In genomic region chr15:64854041-64854440, GRCh38 we compare ENCODE assay signal across 11 cellular contexts. TPM values are rescaled to one million over a fixed set of nuclear protein-coding genes. Genes with fewer than 3 reads are reported as not detected.
DNase-seq lines count a peak whose midpoint lies in the region; ATAC-seq and TF ChIP-seq lines count a peak whose summit lies in the region.
"Had no signal": no experiment of that assay in that cellular context is flagged by ENCODE, and none has a peak within 500 bp of the region (broad histone marks: within the 10 kb centered on the region; RNA-seq: fewer than 3 reads in every experiment).

No MANE protein-coding gene starts in this region.

- ATAC-seq in HG02759 (IDR thresholded peaks at IDR 0.05; ENCODE audit: unreplicated experiment) = no peak

- CTCF ChIA-PET in A673 (lab: Charles Lee) = no interaction called here

- H4K5ac ChIP-seq in mesendoderm (ENCODE audit: low read length) = no peak overlapping the region

- H3K4ac ChIP-seq in mesendoderm (ENCODE audit: low read depth, low read length) = no peak overlapping the region

- peaks cover 23% of the 10 kb centered on the region for H3K79me1 ChIP-seq in mesendoderm (ENCODE audit: low read length)

- H2BK5ac ChIP-seq in mesendoderm (ENCODE audit: low read length) = no peak overlapping the region

- no peaks in the 10 kb centered on the region for H3K27me3 ChIP-seq in adipocyte (replicated peaks; ENCODE audit: control insufficient read depth, insufficient read depth, low read length)
- H3K27me3 ChIP-seq in left ventricle myocardium inferior (ENCODE audit: low read depth) = no peaks in the 10 kb centered on the region
- H3K27me3 ChIP-seq in stomach smooth muscle (ENCODE audit: control insufficient read depth in 1 of 2, insufficient read depth in 2 of 2, low read length in 2 of 2) = no peaks in the 10 kb centered on the region
- no peaks in the 10 kb centered on the region for H3K27me3 ChIP-seq in A673 (replicated peaks; ENCODE audit: insufficient read depth, low read depth, low read length, poor library complexity)
- no peaks in the 10 kb centered on the region for H3K27me3 ChIP-seq in mesendoderm (ENCODE audit: insufficient read depth, low read length, poor library complexity)

- H2BK15ac ChIP-seq in mesendoderm (replicated peaks; ENCODE audit: low read depth) = no peak overlapping the region

- BruUV-seq in A673 (replicated peaks; lab: Mats Ljungman, UMichigan) = no TSS peak

- H3K9me3 ChIP-seq in adipocyte (ENCODE audit: control insufficient read depth, low read length) (no peaks in the 10 kb centered on the region), left ventricle myocardium inferior (replicated peaks) (no peaks in the 10 kb centered on the region), stomach smooth muscle (ENCODE audit: control insufficient read depth in 2 of 2, low read length in 2 of 2) (no peaks in the 10 kb centered on the region), A673 (ENCODE audit: low read depth, low read length, poor library complexity, severe bottlenecking) (no peaks in the 10 kb centered on the region)

- H3K27ac ChIP-seq in left ventricle myocardium inferior (replicated peaks) = peak overlapping the region; percentile 85
- H3K27ac ChIP-seq in stomach smooth muscle (ENCODE audit: low read length) = peak overlapping the region; percentile 41
- no peak overlapping the region for H3K27ac ChIP-seq in A673 (ENCODE audit: low read depth, low read length, poor library complexity, severe bottlenecking)
- no peak overlapping the region for H3K27ac ChIP-seq in mesendoderm (ENCODE audit: low read depth, low read length)

- no peak overlapping the region for H4K8ac ChIP-seq in mesendoderm (ENCODE audit: low read depth, low read length)

- H3K4me1 ChIP-seq in adipocyte (ENCODE audit: control insufficient read depth, insufficient read depth, low read length) (peaks cover 78% of the 10 kb centered on the region), left ventricle myocardium inferior (peaks cover 85% of the 10 kb centered on the region), stomach smooth muscle (ENCODE audit: control insufficient read depth, insufficient read depth, low read length) (peaks cover 69% of the 10 kb centered on the region), A673 (ENCODE audit: insufficient read depth, low read length, poor library complexity, severe bottlenecking) (peaks cover 7% of the 10 kb centered on the region), mesendoderm (ENCODE audit: control insufficient read depth, low read depth, low read length) (peaks cover 7% of the 10 kb centered on the region)

- H3K4me3 ChIP-seq in adipocyte (ENCODE audit: low read length) = no peak overlapping the region
- H3K4me3 ChIP-seq in left ventricle myocardium inferior = no peak overlapping the region
- H3K4me3 ChIP-seq in stomach smooth muscle (ENCODE audit: low read length in 2 of 2) = no peak overlapping the region
- H3K4me3 ChIP-seq in A673 (ENCODE audit: low read depth, low read length, poor library complexity, severe bottlenecking) = no peak overlapping the region
- no peak overlapping the region for H3K4me3 ChIP-seq in mesendoderm (ENCODE audit: low read length)

- H3K4me2 ChIP-seq in mesendoderm (ENCODE audit: low read length) = no peak overlapping the region

- TF ChIP-seq CTCF in left ventricle myocardium inferior (IDR thresholded peaks at IDR 0.05; ENCODE audit: borderline replicate concordance) (no peak), A673 (conservative IDR thresholded peaks at IDR 0.05; ENCODE audit: low read depth, low read length) (no peak)

- no peak overlapping the region for H3K23ac ChIP-seq in mesendoderm (ENCODE audit: low read length)

- intact Hi-C loops in left ventricle myocardium inferior (cut with micrococcal nuclease) = no loop called here
- intact Hi-C loops in A673 (cut with micrococcal nuclease; ENCODE audit: unreplicated experiment) = no loop called here

- no peak overlapping the region for H3K18ac ChIP-seq in mesendoderm (ENCODE audit: low read length)

- peaks cover 28% of the 10 kb centered on the region for H3K79me2 ChIP-seq in mesendoderm (ENCODE audit: control insufficient read depth, insufficient read depth, low read length)

- peaks cover 84% of the 10 kb centered on the region for H3K36me3 ChIP-seq in adipocyte (ENCODE audit: control insufficient read depth, insufficient read depth, low read length, severe bottlenecking)
- peaks cover 38% of the 10 kb centered on the region for H3K36me3 ChIP-seq in left ventricle myocardium inferior
- H3K36me3 ChIP-seq in stomach smooth muscle (ENCODE audit: control insufficient read depth in 2 of 2, insufficient read depth in 2 of 2, low read length in 2 of 2) = peaks cover 17 to 21% of the 10 kb centered on the region in 2 donors
- H3K36me3 ChIP-seq in A673 (ENCODE audit: insufficient read depth, low read length, poor library complexity, severe bottlenecking) = no peaks in the 10 kb centered on the region
- H3K36me3 ChIP-seq in mesendoderm (ENCODE audit: control insufficient read depth, insufficient read depth, low read length) = peaks cover 2% of the 10 kb centered on the region

- POLR2A ChIA-PET in A673 (lab: Charles Lee; ENCODE audit: low non-redundant PET) = no interaction called here

- no peak overlapping the region for H2AK5ac ChIP-seq in mesendoderm (ENCODE audit: low read length)

- H3K9ac ChIP-seq in adipocyte (ENCODE audit: low read length) = peak overlapping the region; percentile 77
- H3K9ac ChIP-seq in stomach smooth muscle (ENCODE audit: low read length in 2 of 2) = peak overlapping the region in 1 of 2 donors; percentile 13
- H3K9ac ChIP-seq in mesendoderm (ENCODE audit: low read length) = no peak overlapping the region

- DNase-seq in H4 (ENCODE audit: low spot score) (peak; percentile 34), adipocyte (ENCODE audit: low read depth) (no peak), left ventricle myocardium inferior (no peak), A673 (ENCODE audit: low spot score) (no peak), NCI-H345 (lab: John Stamatoyannopoulos, UW) (no peak), mesendoderm (no peak)
- DNase-seq: activated CD4-positive, alpha-beta T cell treated with anti-CD3 and anti-CD28 coated beads for 4 hours; activated gamma-delta T cell; NCI-H2081 had no signal

- no CpG with 5 or more reads among the region's 4 CpGs for WGBS in mesendoderm (ENCODE audit: extremely low coverage, insufficient coverage, low lambda C conversion rate)

- H3K56ac ChIP-seq in mesendoderm (ENCODE audit: low read length) = no peak overlapping the region

- no peak overlapping the region for H2BK120ac ChIP-seq in mesendoderm (ENCODE audit: low read depth, low read length)

RNA-seq across cellular contexts. Expression of gene PLEKHO2, which starts 12.3 kb away (rescaled TPM):
- total RNA-seq in H4 (2014; rRNA removed; shearing (Covaris generic)) = 5.5 and 7.6 TPM in 2 replicates
- total RNA-seq in left ventricle myocardium inferior (8.0 TPM), A673 (2021) (7.7 and 8.9 TPM in 2 replicates)
- 10.9 TPM for polyA plus RNA-seq in mesendoderm (2013, experiment 1 of 2)
- 11.2 TPM for polyA plus RNA-seq in mesendoderm (2013, experiment 2 of 2)

RNA-seq across cellular contexts. Expression of gene PIF1, which starts 28.6 kb away (rescaled TPM):
- total RNA-seq in H4 (2014; rRNA removed; shearing (Covaris generic)) = 5.4 and 15.5 TPM in 2 replicates
- total RNA-seq in left ventricle myocardium inferior (0.41 TPM), A673 (2021) (60.4 and 65.7 TPM in 2 replicates)
- polyA plus RNA-seq in mesendoderm (2013, experiment 1 of 2) = 35.6 TPM
- polyA plus RNA-seq in mesendoderm (2013, experiment 2 of 2) = 34.6 TPM

RNA-seq across cellular contexts. Expression of gene ANKDD1A, which starts 57.7 kb away (rescaled TPM):
- 0.25 and 1.1 TPM in 2 replicates for total RNA-seq in H4 (2014; rRNA removed; shearing (Covaris generic))
- total RNA-seq in left ventricle myocardium inferior (1.8 TPM), A673 (2021) (2.3 and 3.5 TPM in 2 replicates)
- polyA plus RNA-seq in mesendoderm (2013, experiment 1 of 2) = 1.2 TPM
- 1.4 TPM for polyA plus RNA-seq in mesendoderm (2013, experiment 2 of 2)

Comparison
In these comparisons a context has a peak if more than half of its experiments do, and no peak if none do; other contexts are left out.
1. H3K27ac ChIP-seq: peak in left ventricle myocardium inferior (single experiment) and stomach smooth muscle (single experiment); none in A673 (single experiment) and mesendoderm (single experiment).